Comparison of ENCODE assay signal across 22 cellular contexts in the genomic region with DNA sequence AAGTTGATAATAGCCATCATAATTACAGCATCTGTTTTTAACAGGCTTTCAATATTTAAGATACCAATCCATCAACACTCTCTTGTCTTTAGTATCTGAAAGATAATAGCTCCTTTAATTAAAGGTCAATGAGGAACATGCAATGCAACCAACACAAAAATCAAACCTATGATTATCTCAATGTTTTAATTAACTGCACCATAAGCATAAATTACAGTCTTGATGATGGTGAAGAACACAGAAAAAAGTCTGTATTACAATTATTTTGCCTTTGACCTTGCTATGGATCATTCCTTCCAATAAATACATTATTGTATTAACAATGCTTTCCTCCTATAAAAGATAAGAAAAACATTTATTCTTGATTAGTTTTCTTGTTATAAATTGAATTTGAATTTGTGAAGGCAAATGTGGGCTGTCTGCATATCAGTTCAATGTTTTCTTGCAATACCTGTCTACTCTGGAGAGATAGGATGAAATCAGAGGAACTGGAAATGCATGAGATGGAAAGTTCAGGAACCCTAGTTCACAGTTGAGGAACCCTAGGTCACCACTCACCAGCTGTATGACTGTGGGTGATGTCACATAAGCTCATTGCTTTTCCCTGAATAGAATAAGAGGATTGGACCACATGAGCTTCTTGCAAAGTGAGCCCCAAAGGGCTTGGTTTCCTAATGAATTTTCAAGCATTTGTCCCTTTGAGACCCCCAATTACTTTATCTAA. TPM values are rescaled to one million over a fixed set of nuclear protein-coding genes. Genes with fewer than 3 reads are reported as not detected.
DNase-seq lines count a peak whose midpoint lies in the region; ATAC-seq, FAIRE-seq and TF ChIP-seq lines count a peak whose summit lies in the region.
"Had no signal": no experiment of that assay in that cellular context is flagged by ENCODE, and none has a peak within 500 bp of the region (broad histone marks: within the 10 kb centered on the region; RNA-seq: fewer than 3 reads in every experiment).

No MANE protein-coding gene starts in this region.

- ATAC-seq in A549 = peak; percentile 42 to 64; a peak in 4 of 6 replicates
- ATAC-seq in IMR-90 (ENCODE audit: low read depth) = no peak
- no peak for ATAC-seq in Right ventricle myocardium superior (ENCODE audit: poor library complexity)
- ATAC-seq: GM12878; stimulated activated naive B cell treated with anti-CD40 and anti-IgM and Interleukin-4, amounts not matched to agents 10 μg/mL and 1 μg/mL and 100 μg/mL, for 72 hours had no signal

- DNase-seq in A549 (ENCODE audit: low read depth in 1 of 2, low spot score in 1 of 2) (no peak), IMR-90 (no peak), adipocyte (ENCODE audit: low read depth) (no peak), osteoblast (ENCODE audit: insufficient read length, low spot score, missing footprints) (peak; percentile 23), D341Med (ENCODE audit: low spot score) (no peak), Right ventricle myocardium superior (no peak)
- no peak for DNase-seq in T-helper 2 cell treated with Interferon-gamma antibody and Interleukin-4, amounts not matched to agents 5 μg/mL and 100 μg/mL, for 36 hours (ENCODE audit: low spot score)
- DNase-seq in stimulated activated CD4-positive, alpha-beta T cell treated with anti-CD3 and anti-CD28 coated beads, Interleukin-4, amount 100 ng/mL, for 4 hours = no peak
- DNase-seq: activated CD4-positive, alpha-beta T cell treated with anti-CD3 and anti-CD28 coated beads, Interleukin-2, amount 50 U/mL, for 48 hours; activated naive CD4-positive, alpha-beta T cell treated with anti-CD3 and anti-CD28 coated beads, Interleukin-2, amount 50 U/mL, for 16 hours; DMS 273 treated with DMSO at 0.1 percent for 48 hours; endodermal cell; H9; head of caudate nucleus; left lung; NCI-H1930; right cardiac atrium; stimulated activated naive B cell treated with anti-CD40 and anti-IgM and Interleukin-4, amounts not matched to agents 10 μg/mL and 1 μg/mL and 100 μg/mL, for 72 hours; T-helper 2 cell; upper lobe of left lung had no signal

- in situ Hi-C loops in IMR-90 (cut with MboI; ENCODE audit: low sequenced_read_pairs) = no loop called here

- H3K18ac ChIP-seq in IMR-90 (ENCODE audit: low read depth, low read length) = no peak overlapping the region

- H3K4me2 ChIP-seq in A549 = peak overlapping the region; percentile 87
- H3K4me2 ChIP-seq in IMR-90 (ENCODE audit: low read depth, low read length) = peak overlapping the region; percentile 40
- H3K4me2 ChIP-seq in osteoblast (ENCODE audit: insufficient read depth, low read length) = peak overlapping the region; percentile 86

- no peak overlapping the region for H3K27ac Mint-ChIP-seq in T-helper 2 cell treated with Interferon-gamma antibody and Interleukin-4, amounts not matched to agents 5 μg/mL and 100 μg/mL, for 36 hours
- H3K27ac Mint-ChIP-seq: endodermal cell; H9; stimulated activated naive B cell treated with anti-CD40 and anti-IgM and Interleukin-4, amounts not matched to agents 10 μg/mL and 1 μg/mL and 100 μg/mL, for 72 hours had no signal

- no peaks in the 10 kb centered on the region for H3K79me2 ChIP-seq in osteoblast (ENCODE audit: insufficient read depth, low read length)

- intact Hi-C loops in IMR-90 (cut with micrococcal nuclease) = loop anchor here (10.0 kb wide), 1 partner anchor 1642 kb away; no protein-coding TSS in a partner anchor
- intact Hi-C loops in Right ventricle myocardium superior (cut with DNase I) = no loop called here

- no peak for TF ChIP-seq EP300 in A549 (IDR thresholded peaks at IDR 0.05)

- H3K56ac ChIP-seq in IMR-90 (ENCODE audit: extremely low read depth, insufficient read depth, low read length) = no peak overlapping the region

- dilution Hi-C loops in IMR-90 (cut with HindIII; ENCODE audit: low sequenced_read_pairs, unreplicated experiment) = no loop called here

- H3K36me3 Mint-ChIP-seq in T-helper 2 cell treated with Interferon-gamma antibody and Interleukin-4, amounts not matched to agents 5 μg/mL and 100 μg/mL, for 36 hours (ENCODE audit: low read depth) = no peaks in the 10 kb centered on the region
- H3K36me3 Mint-ChIP-seq: stimulated activated naive B cell treated with anti-CD40 and anti-IgM and Interleukin-4, amounts not matched to agents 10 μg/mL and 1 μg/mL and 100 μg/mL, for 72 hours had no signal

- peaks cover 4% of the 10 kb centered on the region; the same call in 1 of the 2 replicates for H3K27me3 ChIP-seq in IMR-90 (ENCODE audit: control insufficient read depth, insufficient read depth, low read length)
- H3K27me3 ChIP-seq in adipocyte (replicated peaks; ENCODE audit: control insufficient read depth, insufficient read depth, low read length) = no peaks in the 10 kb centered on the region
- peaks cover 6% of the 10 kb centered on the region for H3K27me3 ChIP-seq in osteoblast (ENCODE audit: insufficient read depth, low read length)
- H3K27me3 ChIP-seq: BLaER1 treated with 17β-estradiol and CSF1 and Interleukin-3, amounts not matched to agents 10 nM and 100 nM; left lung; upper lobe of left lung had no signal

- no peak overlapping the region for H3K4me3 Mint-ChIP-seq in T-helper 2 cell treated with Interferon-gamma antibody and Interleukin-4, amounts not matched to agents 5 μg/mL and 100 μg/mL, for 36 hours
- H3K4me3 Mint-ChIP-seq: endodermal cell; H9; stimulated activated naive B cell treated with anti-CD40 and anti-IgM and Interleukin-4, amounts not matched to agents 10 μg/mL and 1 μg/mL and 100 μg/mL, for 72 hours had no signal

- H3K4me1 Mint-ChIP-seq in T-helper 2 cell treated with Interferon-gamma antibody and Interleukin-4, amounts not matched to agents 5 μg/mL and 100 μg/mL, for 36 hours (ENCODE audit: low read depth) = peaks cover 2% of the 10 kb centered on the region

- peaks cover 11% of the 10 kb centered on the region for H3K27me3 Mint-ChIP-seq in T-helper 2 cell treated with Interferon-gamma antibody and Interleukin-4, amounts not matched to agents 5 μg/mL and 100 μg/mL, for 36 hours (ENCODE audit: low read depth)

- no peak overlapping the region for H3K4ac ChIP-seq in IMR-90 (ENCODE audit: low read depth, low read length)

- no peaks in the 10 kb centered on the region for H3K79me1 ChIP-seq in IMR-90 (ENCODE audit: low read depth in 1 of 2, low read length in 2 of 2)

- H2BK5ac ChIP-seq in IMR-90 (ENCODE audit: low read depth, low read length, poor library complexity, severe bottlenecking) = no peak overlapping the region

- H4K20me1 ChIP-seq in IMR-90 (ENCODE audit: insufficient read depth, low read length) = no peaks in the 10 kb centered on the region
- H4K20me1 ChIP-seq in osteoblast (ENCODE audit: insufficient read depth, low read length) = no peaks in the 10 kb centered on the region
- H4K20me1 ChIP-seq: BLaER1 treated with 17β-estradiol and CSF1 and Interleukin-3, amounts not matched to agents 10 nM and 100 nM had no signal

- no peak overlapping the region for H2BK120ac ChIP-seq in IMR-90 (ENCODE audit: low read depth, low read length)

- TF ChIP-seq CTCF in A549 (IDR thresholded peaks at IDR 0.05) (no peak), IMR-90 (conservative IDR thresholded peaks at IDR 0.05; ENCODE audit: low read depth, low read length) (no peak), osteoblast (IDR thresholded peaks at IDR 0.05; ENCODE audit: extremely low read depth, low read depth, low read length) (no peak)

- no peaks in the 10 kb centered on the region for H3K9me3 ChIP-seq in A549
- no peaks in the 10 kb centered on the region for H3K9me3 ChIP-seq in IMR-90 (ENCODE audit: control insufficient read depth, insufficient read depth, low read length)
- no peaks in the 10 kb centered on the region for H3K9me3 ChIP-seq in adipocyte (ENCODE audit: control insufficient read depth, low read length)
- H3K9me3 ChIP-seq in osteoblast (ENCODE audit: low read depth, low read length) = no peaks in the 10 kb centered on the region
- H3K9me3 ChIP-seq: BLaER1 treated with 17β-estradiol and CSF1 and Interleukin-3, amounts not matched to agents 10 nM and 100 nM; left lung; upper lobe of left lung had no signal

- CTCF ChIA-PET in A549 (lab: Yijun Ruan, JAX) (interaction anchor here (0.7 to 2.9 kb wide), 8 partner anchors 11 to 221 kb away, joined by 3 to 12 read pairs (median 5); no protein-coding TSS in a partner anchor), IMR-90 (lab: Yijun Ruan, JAX) (interaction anchor here (1.0 to 1.5 kb wide), 2 partner anchors 14 to 70 kb away, joined by 3 to 4 read pairs; no protein-coding TSS in a partner anchor)

- no peak overlapping the region for H4K5ac ChIP-seq in IMR-90 (ENCODE audit: low read depth, low read length)

- H2AK9ac ChIP-seq in IMR-90 (replicated peaks; ENCODE audit: low read depth, low read length, poor library complexity) = no peak overlapping the region

- no peak overlapping the region for H2AFZ ChIP-seq in IMR-90 (replicated peaks; ENCODE audit: low read length, poor library complexity)
- H2AFZ ChIP-seq in osteoblast (ENCODE audit: low read length) = peak overlapping the region; percentile 89

- BruUV-seq in IMR-90 (replicated peaks; lab: Mats Ljungman, UMichigan) = no TSS peak

- TF ChIP-seq POLR2A in A549 (IDR thresholded peaks at IDR 0.05; ENCODE audit: low read length) = no peak
- no peak for TF ChIP-seq POLR2A in IMR-90 (IDR thresholded peaks at IDR 0.05; ENCODE audit: low read depth, low read length)

- H3K9ac ChIP-seq in IMR-90 (ENCODE audit: low read depth, low read length) (no peak overlapping the region), adipocyte (ENCODE audit: low read length) (peak overlapping the region; percentile 80)
- H3K9ac ChIP-seq: BLaER1 treated with 17β-estradiol and CSF1 and Interleukin-3, amounts not matched to agents 10 nM and 100 nM had no signal

- H3K36me3 ChIP-seq in IMR-90 (ENCODE audit: control insufficient read depth, insufficient read depth, low read length) = no peaks in the 10 kb centered on the region
- no peaks in the 10 kb centered on the region for H3K36me3 ChIP-seq in adipocyte (ENCODE audit: control insufficient read depth, insufficient read depth, low read length, severe bottlenecking)
- no peaks in the 10 kb centered on the region for H3K36me3 ChIP-seq in osteoblast (ENCODE audit: insufficient read depth, low read length)
- H3K36me3 ChIP-seq: BLaER1 treated with 17β-estradiol and CSF1 and Interleukin-3, amounts not matched to agents 10 nM and 100 nM; left lung; upper lobe of left lung had no signal

- no peak overlapping the region for H2BK20ac ChIP-seq in IMR-90 (ENCODE audit: low read depth, low read length)

- H2AK5ac ChIP-seq in IMR-90 (ENCODE audit: low read depth, low read length) = no peak overlapping the region

- H3K27ac ChIP-seq in A549 = peak overlapping the region; percentile 83 to 88
- no peak overlapping the region for H3K27ac ChIP-seq in IMR-90 (ENCODE audit: insufficient read depth, low read length)
- peak overlapping the region; percentile 39 for H3K27ac ChIP-seq in osteoblast (ENCODE audit: low read depth, low read length)
- H3K27ac ChIP-seq: BLaER1 treated with 17β-estradiol and CSF1 and Interleukin-3, amounts not matched to agents 10 nM and 100 nM had no signal

- H3K4me3 ChIP-seq in A549 (peak overlapping the region; percentile 38; the same call in 2 of the 3 replicates), IMR-90 (ENCODE audit: insufficient read depth, low read depth, low read length) (no peak overlapping the region), adipocyte (ENCODE audit: low read length) (peak overlapping the region; percentile 77), osteoblast (ENCODE audit: insufficient read depth, low read length) (no peak overlapping the region)
- H3K4me3 ChIP-seq: BLaER1 treated with 17β-estradiol and CSF1 and Interleukin-3, amounts not matched to agents 10 nM and 100 nM; GM12878; left lung had no signal

- POLR2A ChIA-PET in A549 (lab: Yijun Ruan, JAX) (interaction anchor here (0.6 to 1.0 kb wide), 5 partner anchors 50 to 788 kb away, joined by 3 to 7 read pairs (median 3); no protein-coding TSS in a partner anchor), IMR-90 (lab: Charles Lee; ENCODE audit: unreplicated experiment) (no interaction called here)

- H3K9me1 ChIP-seq in IMR-90 (ENCODE audit: insufficient read depth, low read length) = no peaks in the 10 kb centered on the region

- no peak overlapping the region for H3K14ac ChIP-seq in IMR-90 (replicated peaks; ENCODE audit: low read depth, low read length)

- no peak overlapping the region for H3K23ac ChIP-seq in IMR-90 (ENCODE audit: low read depth, low read length)

- H3K4me1 ChIP-seq in A549 (peaks cover 61% of the 10 kb centered on the region), IMR-90 (ENCODE audit: control insufficient read depth, insufficient read depth, low read length) (no peaks in the 10 kb centered on the region), adipocyte (ENCODE audit: control insufficient read depth, insufficient read depth, low read length) (peaks cover 20% of the 10 kb centered on the region), osteoblast (ENCODE audit: insufficient read depth, low read length) (no peaks in the 10 kb centered on the region)
- H3K4me1 ChIP-seq: BLaER1 treated with 17β-estradiol and CSF1 and Interleukin-3, amounts not matched to agents 10 nM and 100 nM had no signal

- no peaks in the 10 kb centered on the region for H3K9me3 Mint-ChIP-seq in T-helper 2 cell treated with Interferon-gamma antibody and Interleukin-4, amounts not matched to agents 5 μg/mL and 100 μg/mL, for 36 hours
- H3K9me3 Mint-ChIP-seq: endodermal cell; H9; stimulated activated naive B cell treated with anti-CD40 and anti-IgM and Interleukin-4, amounts not matched to agents 10 μg/mL and 1 μg/mL and 100 μg/mL, for 72 hours had no signal

- H2BK15ac ChIP-seq in IMR-90 (ENCODE audit: low read depth, low read length) = no peak overlapping the region

- H4K8ac ChIP-seq in IMR-90 (ENCODE audit: low read depth in 2 of 2, low read length in 2 of 2) = no peak overlapping the region

- TF ChIP-seq RAD21 in A549 (conservative IDR thresholded peaks at IDR 0.05 in 1 of 2, IDR thresholded peaks at IDR 0.05 in 1 of 2) (no peak), IMR-90 (IDR thresholded peaks at IDR 0.05; ENCODE audit: low read length) (no peak)

- FAIRE-seq in A549 (lab: Jason Lieb, UNC) = peak; percentile 76
- FAIRE-seq: GM12878 had no signal

- H4K91ac ChIP-seq in IMR-90 (ENCODE audit: insufficient read depth, low read depth, low read length) = no peak overlapping the region

RNA-seq across cellular contexts. Expression of a gene that starts 58.5 kb away (rescaled TPM):
- polyA plus RNA-seq in A549 (2011; rRNA removed) (1,630 and 1,990 TPM in 2 replicates), A549 (2017; fragmentation: RNase III; extraction: RNeasy Plus Mini Kit Qiagen cat#74134 plus additional on column Dnase treatment) (1,437 to 1,601 TPM (median 1,494 TPM) in 3 replicates), IMR-90 (2012; rRNA removed) (465 and 520 TPM in 2 replicates)
- 803 and 959 TPM in 2 replicates for polyA plus RNA-seq in A549 (2012; cell fraction: cytosol; rRNA removed)
- 455 and 518 TPM in 2 replicates for polyA plus RNA-seq in A549 (2012; cell fraction: nucleus; rRNA removed)
- polyA minus RNA-seq in A549 (2011; rRNA and poly(A)+ RNA removed) = 502 and 534 TPM in 2 replicates
- total RNA-seq in IMR-90 (2012; rRNA removed) (583 and 637 TPM in 2 replicates), osteoblast (803 and 816 TPM in 2 replicates), Right ventricle myocardium superior (53.1 TPM)
- polyA plus RNA-seq in IMR-90 (2012; cell fraction: cytosol; rRNA removed) = 66.9 and 122 TPM in 2 replicates
- polyA plus RNA-seq in IMR-90 (2012; cell fraction: nucleus; rRNA removed; ENCODE audit: low replicate concordance) = 22.6 and 233 TPM in 2 replicates

Comparison
In these comparisons a context has a peak if more than half of its experiments do, and no peak if none do; other contexts are left out.
1. ATAC-seq: peak in A549 (2 of 2); none in IMR-90 (single experiment) and Right ventricle myocardium superior (single experiment).
2. H3K4me3 ChIP-seq: peak in A549 (single experiment) and adipocyte (single experiment); none in IMR-90 (single experiment) and osteoblast (single experiment).
3. RNA of a gene that starts 58.5 kb away (total RNA-seq): 803 to 816 TPM in osteoblast and 583 to 637 TPM in IMR-90; 53.1 TPM in Right ventricle myocardium superior (single experiment); every median in the first group is over 10 times any median in the second.
4. Peak in every context shown above with its lines, with median percentiles within 50 percentile points of each other: H3K4me2 ChIP-seq.